ENCODE assay signal across 8 cellular contexts in genomic region chr20:41138217-41138526, GRCh38. TPM values are rescaled to one million over a fixed set of nuclear protein-coding genes. Genes with fewer than 3 reads are reported as not detected.
A peak's percentile ranks its signal among the peaks of the same experiment; 100 is the strongest.
DNase-seq lines count a peak whose midpoint lies in the region; ATAC-seq and TF ChIP-seq lines count a peak whose summit lies in the region.

No MANE protein-coding gene starts in this region.

- H3K36me3 Mint-ChIP-seq in IgD-negative memory B cell = no peaks in the 10 kb centered on the region

- peak overlapping the region; percentile 76 to 95 (median 92) for H3K4me3 Mint-ChIP-seq in IgD-negative memory B cell

- no TSS peak for BruUV-seq in A673 (replicated peaks; lab: Mats Ljungman, UMichigan)

- H3K4me1 ChIP-seq in A673 (ENCODE audit: insufficient read depth, low read length, poor library complexity, severe bottlenecking) = peaks cover 26% of the 10 kb centered on the region
- peaks cover 49% of the 10 kb centered on the region for H3K4me1 ChIP-seq in mononuclear cell (ENCODE audit: insufficient read depth, low read length)

- peak overlapping the region; percentile 92 for H3K27ac ChIP-seq in A673 (ENCODE audit: low read depth, low read length, poor library complexity, severe bottlenecking)

- H3K27me3 ChIP-seq in A673 (replicated peaks; ENCODE audit: insufficient read depth, low read depth, low read length, poor library complexity) = no peaks in the 10 kb centered on the region
- H3K27me3 ChIP-seq in mononuclear cell (ENCODE audit: insufficient read depth, low read length) = no peaks in the 10 kb centered on the region

- ATAC-seq in GM18858 (IDR thresholded peaks at IDR 0.05; ENCODE audit: unreplicated experiment) = no peak
- no peak for ATAC-seq in HG02763 (IDR thresholded peaks at IDR 0.05; ENCODE audit: unreplicated experiment)

- TF ChIP-seq CTCF in A673 (conservative IDR thresholded peaks at IDR 0.05; ENCODE audit: low read depth, low read length) (no peak), cardiac fibroblast (IDR thresholded peaks at IDR 0.05; ENCODE audit: low read depth, low read length) (no peak)

- no peak for DNase-seq in A673 (ENCODE audit: low spot score)
- DNase-seq in cardiac fibroblast (ENCODE audit: low read depth in 2 of 2) = peak in 1 of 2 donors; percentile 36
- DNase-seq in iPS-NIHi11 (ENCODE audit: low spot score) = no peak
- DNase-seq in KBM-7 = no peak

- POLR2A ChIA-PET in A673 (lab: Charles Lee; ENCODE audit: low non-redundant PET) = interaction anchor here (0.6 kb wide), 1 partner anchor 518 kb away, joined by 3 read pairs; no protein-coding TSS in a partner anchor

- intact Hi-C loops in A673 (cut with micrococcal nuclease; ENCODE audit: unreplicated experiment) = loop anchor here (5.0 to 10.0 kb wide), 2 partner anchors 63 to 94 kb away; no protein-coding TSS in a partner anchor

- H3K27me3 Mint-ChIP-seq in IgD-negative memory B cell = no peaks in the 10 kb centered on the region

- H3K4me1 Mint-ChIP-seq in IgD-negative memory B cell = peaks cover 47 to 54% (median 52%) of the 10 kb centered on the region in 3 donors

- peak overlapping the region; percentile 83 to 95 (median 93) for H3K27ac Mint-ChIP-seq in IgD-negative memory B cell

- in situ Hi-C loops in KBM-7 (cut with MboI; ENCODE audit: low pct_unique_long_range_greater_than_20kb, low sequenced_read_pairs) = no loop called here

- no peaks in the 10 kb centered on the region for H3K9me3 Mint-ChIP-seq in IgD-negative memory B cell

- H3K9me3 ChIP-seq in A673 (ENCODE audit: low read depth, low read length, poor library complexity, severe bottlenecking) (no peaks in the 10 kb centered on the region), mononuclear cell (ENCODE audit: low read depth, low read length) (no peaks in the 10 kb centered on the region)

- no peaks in the 10 kb centered on the region for H3K36me3 ChIP-seq in A673 (ENCODE audit: insufficient read depth, low read length, poor library complexity, severe bottlenecking)

- H3K4me3 ChIP-seq in A673 (ENCODE audit: low read depth, low read length, poor library complexity, severe bottlenecking) (peak overlapping the region; percentile 93), cardiac fibroblast (replicated peaks in 1 of 2; ENCODE audit: low read depth in 2 of 2, low read length in 2 of 2) (peak overlapping the region; percentile 65 to 70), mononuclear cell (ENCODE audit: low read length) (peak overlapping the region; percentile 76)

- CTCF ChIA-PET in A673 (lab: Charles Lee) = no interaction called here

RNA-seq across cellular contexts. Expression of gene PLCG1, which starts 0.8 kb away (rescaled TPM):
- total RNA-seq in A673 (2021) (146 and 174 TPM in 2 replicates), mononuclear cell (115 TPM)
- 12.8 TPM for polyA plus RNA-seq in IgD-negative memory B cell
